ENCODE assay signal across 1 cellular context in the genomic region with DNA sequence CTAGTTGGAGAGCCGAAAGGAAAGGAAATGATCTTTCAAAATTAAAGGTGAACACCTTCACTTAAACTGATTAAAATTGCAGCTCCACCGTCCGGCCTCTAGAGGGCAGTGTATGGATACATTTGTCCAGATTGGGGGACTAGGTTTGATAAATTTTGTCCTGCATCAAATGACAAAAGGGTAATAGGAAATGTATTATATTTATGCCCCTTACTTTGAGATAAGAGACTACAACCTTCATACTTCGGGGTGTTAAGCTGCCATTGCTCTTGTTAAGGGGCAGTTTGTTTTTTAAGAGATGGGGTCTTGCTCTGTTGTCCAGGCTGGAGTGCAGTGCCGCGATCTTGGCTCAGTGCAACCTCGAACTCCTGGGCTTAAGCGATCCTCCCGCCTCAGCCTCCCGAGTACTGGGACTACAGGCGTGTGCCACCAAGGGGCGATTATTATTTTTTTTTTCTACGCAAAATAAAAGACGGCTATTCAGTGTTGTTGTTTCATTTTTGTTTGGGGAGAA.
TF ChIP-seq lines count a peak whose summit lies in the region.

No MANE protein-coding gene starts in this region.

TF ChIP-seq in endothelial cell of umbilical vein, 7 proteins besides CTCF, POLR2A, EP300 and RAD21 (continued from another document):
- TF ChIP-seq, protein P1, sequence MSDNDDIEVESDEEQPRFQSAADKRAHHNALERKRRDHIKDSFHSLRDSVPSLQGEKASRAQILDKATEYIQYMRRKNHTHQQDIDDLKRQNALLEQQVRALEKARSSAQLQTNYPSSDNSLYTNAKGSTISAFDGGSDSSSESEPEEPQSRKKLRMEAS (IDR thresholded peaks at IDR 0.05; ENCODE audit: insufficient read depth, insufficient read length): no peak
- TF ChIP-seq JUN (IDR thresholded peaks at IDR 0.05; ENCODE audit: borderline replicate concordance, insufficient read depth, insufficient read length, low read depth) (no peak), EZH2 (IDR thresholded peaks at IDR 0.05; ENCODE audit: borderline replicate concordance, low read depth, low read length, severe bottlenecking) (no peak), POLR2AphosphoS5 (IDR thresholded peaks at IDR 0.05; ENCODE audit: insufficient read depth, low read depth, low read length) (no peak)
